8 cellular contexts compared by ENCODE assay signal in the genomic region with DNA sequence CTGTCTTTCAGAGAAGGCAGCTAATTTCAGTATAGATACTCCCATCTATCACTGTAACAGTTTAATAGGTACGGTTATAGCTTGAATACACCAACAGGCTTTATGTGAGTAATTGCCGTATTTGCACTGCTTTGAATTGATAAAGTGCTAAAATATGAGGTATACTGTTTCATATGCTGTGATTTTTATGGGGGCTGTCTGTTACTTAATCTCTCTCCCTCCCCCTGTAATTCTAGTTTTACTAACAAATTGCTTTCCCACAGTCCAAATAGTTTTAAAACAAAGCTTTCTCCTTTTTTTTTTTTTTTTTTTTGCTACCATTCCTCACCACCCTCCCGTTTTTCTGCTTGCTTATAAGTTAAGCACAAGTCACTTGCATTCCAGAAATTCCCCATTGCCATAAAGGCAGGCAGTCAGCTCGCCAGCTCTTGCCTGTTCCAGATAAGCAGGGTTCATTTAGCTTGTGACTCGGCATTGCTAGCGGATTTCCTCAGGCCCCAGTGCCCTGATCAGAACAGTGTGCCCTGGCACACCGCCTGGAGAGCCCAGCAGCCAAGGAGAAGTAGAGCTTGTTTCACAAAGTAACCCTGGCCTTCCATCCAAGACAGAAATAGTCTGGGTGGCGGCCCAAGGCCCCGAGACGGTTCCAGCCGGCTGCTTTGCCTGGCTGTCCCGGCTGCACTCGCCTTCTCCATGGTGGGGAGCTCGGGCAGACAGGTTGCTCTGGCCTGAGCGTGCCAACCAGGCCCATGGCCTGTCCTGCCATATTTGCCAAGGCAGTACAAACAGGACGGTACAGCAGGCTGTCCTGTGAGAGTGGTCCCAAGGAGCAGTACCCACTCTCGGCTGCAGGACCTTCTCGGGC. TPM values are rescaled to one million over a fixed set of nuclear protein-coding genes. Genes with fewer than 3 reads are reported as not detected.
DNase-seq lines count a peak whose midpoint lies in the region; ATAC-seq and TF ChIP-seq lines count a peak whose summit lies in the region.

No MANE protein-coding gene starts in this region.

- H3K27ac ChIP-seq in RWPE2 (ENCODE audit: poor library complexity, severe bottlenecking) (peak overlapping the region; percentile 45), esophagus muscularis mucosa (replicated peaks in 1 of 4) (peak overlapping the region; percentile 80 to 91 (median 85))

- 21% methylated on average over 4 of the region's 18 CpGs for WGBS in esophagus muscularis mucosa

- H3K27me3 ChIP-seq in RWPE2 (ENCODE audit: insufficient read depth, poor library complexity, severe bottlenecking) (no peaks in the 10 kb centered on the region), esophagus muscularis mucosa (no peaks in the 10 kb centered on the region)

- intact Hi-C loops in esophagus muscularis mucosa (cut with DNase I): no loop called here

- no peak for TF ChIP-seq POLR2A in esophagus muscularis mucosa (IDR thresholded peaks at IDR 0.05; ENCODE audit: low read depth)

- H3K4me1 ChIP-seq in RWPE2 (ENCODE audit: insufficient read depth, poor library complexity, severe bottlenecking) (peaks cover 12% of the 10 kb centered on the region), esophagus muscularis mucosa (peaks cover 75 to 100% (median 89%) of the 10 kb centered on the region in 4 donors)

- DNase-seq in C1 segment of cervical spinal cord (lab: John Stamatoyannopoulos, UW) (peak; percentile 7 to 91 (median 73)), RWPE2 (ENCODE audit: low spot score) (no peak), esophagus muscularis mucosa (ENCODE audit: extremely low spot score) (peak; percentile 96), middle frontal gyrus (ENCODE audit: extremely low spot score, low spot score) (peak; percentile 40), KG1 (lab: John Stamatoyannopoulos, UW) (no peak)
- DNase-seq in activated effector memory CD4-positive, alpha-beta T cell treated with Interleukin-2 at 50 U/mL for 16 hours: no peak

- ATAC-seq in RWPE2 (ENCODE audit: low read depth) (peak; percentile 73), HG03521 (IDR thresholded peaks at IDR 0.05; ENCODE audit: unreplicated experiment) (no peak), GM19023 (IDR thresholded peaks at IDR 0.05; ENCODE audit: unreplicated experiment) (no peak)

- H3K9me3 ChIP-seq in RWPE2 (ENCODE audit: severe bottlenecking) (no peaks in the 10 kb centered on the region), esophagus muscularis mucosa (no peaks in the 10 kb centered on the region)

- H3K4me3 ChIP-seq in RWPE2 (ENCODE audit: severe bottlenecking): no peak overlapping the region
- H3K4me3 ChIP-seq in esophagus muscularis mucosa: peak overlapping the region in 3 of 4 donors; percentile 1 to 27 (median 12)

- TF ChIP-seq CTCF in RWPE2 (IDR thresholded peaks at IDR 0.05; ENCODE audit: poor library complexity, severe bottlenecking) (no peak), esophagus muscularis mucosa (IDR thresholded peaks at IDR 0.05) (peak in 1 of 3 experiments; percentile 3)

- TF ChIP-seq EP300 in esophagus muscularis mucosa (IDR thresholded peaks at IDR 0.05): no peak

- H3K36me3 ChIP-seq in RWPE2 (ENCODE audit: low read depth) (0 out of 2 replicates have a peak, but pooled peaks cover 9% of the 10 kb centered on the region), esophagus muscularis mucosa (peaks cover 0 to 3% (median 0%) of the 10 kb centered on the region in 4 donors)

RNA-seq across cellular contexts. Expression of gene NPAS1, which starts 43.5 kb away (rescaled TPM):
- under 1 TPM in 1 of 4 donors, not detected in 3; 0.34 TPM for total RNA-seq in esophagus muscularis mucosa

Comparison
In these comparisons a context has a peak if more than half of its experiments do, and no peak if none do; other contexts are left out.
1. DNase-seq: peak in C1 segment of cervical spinal cord (14 of 14), esophagus muscularis mucosa (single experiment) and middle frontal gyrus (single experiment); none in RWPE2 (single experiment), KG1 (single experiment) and activated effector memory CD4-positive, alpha-beta T cell treated with Interleukin-2 at 50 U/mL for 16 hours (single experiment).